In the genomic region with DNA sequence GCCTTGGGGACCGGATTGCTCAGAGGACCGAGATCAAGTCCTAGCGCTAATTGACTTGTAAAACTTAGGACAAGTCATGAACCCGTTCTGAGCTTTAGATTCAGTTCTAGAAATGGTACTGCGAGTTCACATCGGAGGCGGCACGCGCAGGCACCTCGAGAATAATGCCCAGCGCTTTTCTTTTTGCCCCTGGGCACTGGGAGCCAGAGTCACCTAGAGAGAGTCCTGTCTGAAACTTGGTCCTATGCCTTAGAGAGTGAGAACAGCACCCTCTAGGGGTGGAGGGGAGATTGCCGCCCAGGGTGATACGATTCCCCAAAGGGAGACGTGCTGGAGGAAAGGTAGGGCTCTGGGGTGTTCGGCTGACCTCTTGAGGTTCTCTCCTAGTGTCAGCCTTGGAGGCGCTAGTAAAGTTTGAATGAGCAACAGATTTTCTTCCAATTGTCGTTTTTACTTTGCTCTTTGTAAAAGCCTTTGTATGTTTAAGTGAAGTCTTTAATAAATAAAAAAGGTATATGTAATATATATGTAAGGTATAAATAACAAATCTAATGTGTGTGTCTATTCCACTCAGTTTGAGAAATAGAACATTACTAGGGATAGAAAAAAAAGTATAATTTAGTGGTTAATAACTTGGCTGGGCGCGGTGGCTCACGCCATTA, we compare ENCODE assay signal across 1 cellular context.
TF ChIP-seq lines count a peak whose summit lies in the region.

No MANE protein-coding gene starts in this region.

TF ChIP-seq in Ishikawa, 13 proteins besides CTCF, POLR2A, EP300 and RAD21 (continued from another document):
- TF ChIP-seq, protein P1, sequence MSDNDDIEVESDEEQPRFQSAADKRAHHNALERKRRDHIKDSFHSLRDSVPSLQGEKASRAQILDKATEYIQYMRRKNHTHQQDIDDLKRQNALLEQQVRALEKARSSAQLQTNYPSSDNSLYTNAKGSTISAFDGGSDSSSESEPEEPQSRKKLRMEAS (IDR thresholded peaks at IDR 0.05) = no peak
- TF ChIP-seq, protein P2, sequence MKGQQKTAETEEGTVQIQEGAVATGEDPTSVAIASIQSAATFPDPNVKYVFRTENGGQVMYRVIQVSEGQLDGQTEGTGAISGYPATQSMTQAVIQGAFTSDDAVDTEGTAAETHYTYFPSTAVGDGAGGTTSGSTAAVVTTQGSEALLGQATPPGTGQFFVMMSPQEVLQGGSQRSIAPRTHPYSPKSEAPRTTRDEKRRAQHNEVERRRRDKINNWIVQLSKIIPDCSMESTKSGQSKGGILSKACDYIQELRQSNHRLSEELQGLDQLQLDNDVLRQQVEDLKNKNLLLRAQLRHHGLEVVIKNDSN (IDR thresholded peaks at IDR 0.05) = no peak
TF ChIP-seq in Ishikawa: peak in this region for 0.
